Comparison of ENCODE assay signal across 22 cellular contexts in genomic region chr4:144423930-144424329, GRCh38.
"Had no signal": no experiment of that assay in that cellular context is flagged by ENCODE, and none has a peak within 500 bp of the region (broad histone marks: within the 10 kb centered on the region; RNA-seq: fewer than 3 reads in every experiment).

No MANE protein-coding gene starts in this region.

- H3K9me3 ChIP-seq: colonic mucosa, esophagus squamous epithelium, gastrocnemius medialis, left lung, lower lobe of right lung had no signal

- DNase-seq: colonic mucosa; cortex of kidney; effector CD8-positive, alpha-beta T cell; effector memory CD8-positive, alpha-beta T cell; endodermal cell; erythroblast; esophagus squamous epithelium; foreskin fibroblast; foreskin melanocyte; gastrocnemius medialis; glutamatergic neuron; head of caudate nucleus; heart right ventricle; hippocampal formation; left cardiac atrium; left lung; left ventricle myocardium superior; lower lobe of right lung; mesenchymal stem cell; midbrain had no signal

- H3K4me1 ChIP-seq: colonic mucosa, esophagus squamous epithelium, gastrocnemius medialis, heart right ventricle, left lung, lower lobe of right lung had no signal

- ATAC-seq: effector memory CD8-positive, alpha-beta T cell; esophagus mucosa; gastrocnemius medialis; heart right ventricle; left cardiac atrium; left lung; left ventricle myocardium superior; lower lobe of right lung had no signal

- H3K27me3 ChIP-seq: colonic mucosa, esophagus squamous epithelium, gastrocnemius medialis, heart right ventricle, left lung had no signal

- H3K36me3 ChIP-seq: colonic mucosa, esophagus squamous epithelium, gastrocnemius medialis, heart right ventricle, left lung, lower lobe of right lung had no signal

- H3K4me3 ChIP-seq: colonic mucosa, esophagus squamous epithelium, gastrocnemius medialis, heart right ventricle, left lung, lower lobe of right lung had no signal

- H3K27ac ChIP-seq: colonic mucosa, epithelial cell of prostate, esophagus squamous epithelium, gastrocnemius medialis, heart right ventricle, left lung, lower lobe of right lung had no signal
